8 cellular contexts compared by ENCODE assay signal in genomic region chr1:94416901-94417701, GRCh38. TPM values are rescaled to one million over a fixed set of nuclear protein-coding genes. Genes with fewer than 3 reads are reported as not detected.
DNase-seq lines count a peak whose midpoint lies in the region; ATAC-seq and TF ChIP-seq lines count a peak whose summit lies in the region.

No MANE protein-coding gene starts in this region.

- H3K4me3 Mint-ChIP-seq in Caco-2 (ENCODE audit: unreplicated experiment) = no peak overlapping the region
- no peak overlapping the region for H3K4me3 Mint-ChIP-seq in natural killer cell treated with Interleukin-12 subunit alpha and Interleukin-12 subunit beta and Interleukin-15 and Interleukin-18, amount 100 ng/mL, for 72 hours

- TSS peak; percentile 81 for BruUV-seq in Caco-2 (replicated peaks; lab: Mats Ljungman, UMichigan)

- peak overlapping the region; percentile 45 for H3K4me3 ChIP-seq in Caco-2 (ENCODE audit: low read depth, low read length)
- H3K4me3 ChIP-seq in liver (ENCODE audit: low read depth in 1 of 3, low read length in 3 of 3) = peak overlapping the region; percentile 52 to 79 (median 72)
- peak overlapping the region; percentile 81 to 87 for H3K4me3 ChIP-seq in uterus

- no peak for ATAC-seq in natural killer cell treated with Interleukin-12 subunit alpha and Interleukin-12 subunit beta and Interleukin-15 and Interleukin-18, amount 100 ng/mL, for 72 hours

- DNase-seq in Caco-2 (no peak), NCI-H1105 (lab: John Stamatoyannopoulos, UW) (peak; percentile 15), cerebellum (ENCODE audit: low spot score) (peak; percentile 15), uterus (peak; percentile 19 to 47), GM13976 (ENCODE audit: low spot score) (no peak)
- no peak for DNase-seq in activated CD4-positive, alpha-beta T cell treated with anti-CD3 and anti-CD28 coated beads, Interleukin-2, amount 50 U/mL, for 4 hours
- DNase-seq in natural killer cell treated with Interleukin-12 subunit alpha and Interleukin-12 subunit beta and Interleukin-15 and Interleukin-18, amount 100 ng/mL, for 72 hours (ENCODE audit: low spot score) = no peak

- H3K27ac Mint-ChIP-seq in Caco-2 (ENCODE audit: unreplicated experiment) = no peak overlapping the region
- H3K27ac Mint-ChIP-seq in natural killer cell treated with Interleukin-12 subunit alpha and Interleukin-12 subunit beta and Interleukin-15 and Interleukin-18, amount 100 ng/mL, for 72 hours = no peak overlapping the region

- H3K27me3 Mint-ChIP-seq in Caco-2 (ENCODE audit: insufficient read depth, unreplicated experiment) = no peaks in the 10 kb centered on the region
- peaks cover 11 to 12% of the 10 kb centered on the region in 2 donors for H3K27me3 Mint-ChIP-seq in natural killer cell treated with Interleukin-12 subunit alpha and Interleukin-12 subunit beta and Interleukin-15 and Interleukin-18, amount 100 ng/mL, for 72 hours

- H3K9ac ChIP-seq in liver (ENCODE audit: low read depth in 1 of 2, low read length in 2 of 2) = peak overlapping the region; percentile 88 to 97

- H3K4me1 Mint-ChIP-seq in Caco-2 (ENCODE audit: low read depth, unreplicated experiment) = peaks cover 9% of the 10 kb centered on the region
- peaks cover 15 to 18% of the 10 kb centered on the region in 2 donors for H3K4me1 Mint-ChIP-seq in natural killer cell treated with Interleukin-12 subunit alpha and Interleukin-12 subunit beta and Interleukin-15 and Interleukin-18, amount 100 ng/mL, for 72 hours (ENCODE audit: low read depth in 2 of 2)

- CTCF ChIA-PET in Caco-2 (lab: Charles Lee) = interaction anchor here (0.7 to 1.0 kb wide), 3 partner anchors 46 to 81 kb away, joined by 4 to 7 read pairs (median 5); no protein-coding TSS in a partner anchor

- peaks cover 16% of the 10 kb centered on the region for H3K4me1 ChIP-seq in Caco-2
- peaks cover 2 to 32% (median 22%) of the 10 kb centered on the region in 4 donors for H3K4me1 ChIP-seq in liver (ENCODE audit: control insufficient read depth in 4 of 4, insufficient read depth in 4 of 4, low read length in 3 of 4)
- peaks cover 3 to 5% of the 10 kb centered on the region in 2 donors for H3K4me1 ChIP-seq in uterus

- TF ChIP-seq POLR2A in uterus (IDR thresholded peaks at IDR 0.05) = no peak

- no peaks in the 10 kb centered on the region for H3K27me3 ChIP-seq in Caco-2 (replicated peaks; ENCODE audit: control insufficient read depth, insufficient read depth, low read length)
- no peaks in the 10 kb centered on the region for H3K27me3 ChIP-seq in liver (ENCODE audit: control insufficient read depth in 4 of 4, insufficient read depth in 4 of 4, low read length in 3 of 4)
- H3K27me3 ChIP-seq in uterus = no peaks in the 10 kb centered on the region

- 23% methylated on average over 14 of the region's 14 CpGs for WGBS in liver

- no peaks in the 10 kb centered on the region for H3K9me3 Mint-ChIP-seq in Caco-2 (ENCODE audit: unreplicated experiment)
- H3K9me3 Mint-ChIP-seq in natural killer cell treated with Interleukin-12 subunit alpha and Interleukin-12 subunit beta and Interleukin-15 and Interleukin-18, amount 100 ng/mL, for 72 hours = no peaks in the 10 kb centered on the region

- H3K36me3 ChIP-seq in Caco-2 (ENCODE audit: control insufficient read depth, insufficient read depth, low read length) (no peaks in the 10 kb centered on the region), liver (ENCODE audit: control insufficient read depth in 4 of 4, insufficient read depth in 3 of 4, low read depth in 1 of 4, low read length in 3 of 4) (no peaks in the 10 kb centered on the region), uterus (no peaks in the 10 kb centered on the region)

- in situ Hi-C loops in GM13976 (cut with MboI; ENCODE audit: low sequenced_read_pairs, unreplicated experiment) = no loop called here

- POLR2A ChIA-PET in Caco-2 (lab: Charles Lee) = interaction anchor here (0.6 to 1.0 kb wide), 4 partner anchors 33 to 942 kb away, joined by 3 to 5 read pairs (median 4); no protein-coding TSS in a partner anchor

- peak overlapping the region; percentile 74 to 92 for H3K27ac ChIP-seq in liver (ENCODE audit: low read depth in 1 of 2, low read length in 2 of 2)
- peak overlapping the region; percentile 87 to 92 for H3K27ac ChIP-seq in uterus

- H3K9me3 ChIP-seq in Caco-2 (no peaks in the 10 kb centered on the region), liver (ENCODE audit: control insufficient read depth in 4 of 4, low read length in 3 of 4) (no peaks in the 10 kb centered on the region), uterus (no peaks in the 10 kb centered on the region)

- TF ChIP-seq RAD21 in liver (IDR thresholded peaks at IDR 0.05) = peak in 1 of 2 donors; percentile 36

- no peaks in the 10 kb centered on the region for H3K36me3 Mint-ChIP-seq in Caco-2 (ENCODE audit: insufficient read depth, unreplicated experiment)
- H3K36me3 Mint-ChIP-seq in natural killer cell treated with Interleukin-12 subunit alpha and Interleukin-12 subunit beta and Interleukin-15 and Interleukin-18, amount 100 ng/mL, for 72 hours = no peaks in the 10 kb centered on the region

- intact Hi-C loops in Caco-2 (cut with micrococcal nuclease; ENCODE audit: unreplicated experiment) (no loop called here), uterus (cut with DNase I; ENCODE audit: low total_unique reads) (no loop called here)

- TF ChIP-seq CTCF in Caco-2 (IDR thresholded peaks at IDR 0.05; ENCODE audit: insufficient read depth in 1 of 2, low read depth in 1 of 2, low read length in 1 of 2, severe bottlenecking in 1 of 2, unreplicated experiment in 1 of 2) (no peak), liver (IDR thresholded peaks at IDR 0.05; ENCODE audit: low read depth, low read length, missing input control) (no peak), uterus (IDR thresholded peaks at IDR 0.05) (no peak), GM13976 (IDR thresholded peaks at IDR 0.05; ENCODE audit: borderline replicate concordance, control extremely low read depth, extremely low read depth, insufficient read depth, missing control alignments) (no peak)

TF ChIP-seq in liver, 16 proteins besides CTCF, POLR2A, EP300 and RAD21 (continues in another document):
- TF ChIP-seq FOXA1 (IDR thresholded peaks at IDR 0.05) = no peak
- no peak for TF ChIP-seq YY1 (IDR thresholded peaks at IDR 0.05)
- TF ChIP-seq SP1 (IDR thresholded peaks at IDR 0.05) = no peak
- TF ChIP-seq ATF3 (IDR thresholded peaks at IDR 0.05) = peak; percentile 57
- TF ChIP-seq HNF4A (conservative IDR thresholded peaks at IDR 0.05) = no peak
- TF ChIP-seq JUND (IDR thresholded peaks at IDR 0.05) = peak in 1 of 2 donors; percentile 66
- TF ChIP-seq, protein P1, sequence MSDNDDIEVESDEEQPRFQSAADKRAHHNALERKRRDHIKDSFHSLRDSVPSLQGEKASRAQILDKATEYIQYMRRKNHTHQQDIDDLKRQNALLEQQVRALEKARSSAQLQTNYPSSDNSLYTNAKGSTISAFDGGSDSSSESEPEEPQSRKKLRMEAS (IDR thresholded peaks at IDR 0.05) = no peak
- TF ChIP-seq GABPA (IDR thresholded peaks at IDR 0.05 in 1 of 2, conservative IDR thresholded peaks at IDR 0.05 in 1 of 2) = no peak
- no peak for TF ChIP-seq ZBTB33 (IDR thresholded peaks at IDR 0.05)
- TF ChIP-seq FOXA2 (IDR thresholded peaks at IDR 0.05) = no peak
- peak; percentile 7 for TF ChIP-seq HNF4G (IDR thresholded peaks at IDR 0.05)
- TF ChIP-seq EGR1 (IDR thresholded peaks at IDR 0.05; ENCODE audit: low read depth in 2 of 2) = no peak
- TF ChIP-seq RXRA (IDR thresholded peaks at IDR 0.05) = peak in 1 of 2 donors; percentile 18
- TF ChIP-seq NR2F2 (IDR thresholded peaks at IDR 0.05) = peak; percentile 30

RNA-seq across cellular contexts. Expression of gene ABCD3, which starts 1.1 kb away (rescaled TPM):
- total RNA-seq in Caco-2 (2022) (93.4 and 94.4 TPM in 2 replicates), cerebellum (57.1 TPM), liver (100 to 1,000 TPM in 1 of 2 donors, 10 to 100 TPM in 1; 71.6 to 133 TPM), uterus (10 to 100 TPM; 18.4 to 53.2 (median 30.7) TPM)
- polyA plus RNA-seq in liver = 10 to 100 TPM; 49.2 to 53.4 TPM
- total RNA-seq in natural killer cell treated with Interleukin-12 subunit alpha and Interleukin-12 subunit beta and Interleukin-15 and Interleukin-18, amount 100 ng/mL, for 72 hours = 10 to 100 TPM; 31.0 to 35.3 TPM

Comparison
In these comparisons a context has a peak if more than half of its experiments do, and no peak if none do; other contexts are left out.
1. DNase-seq: peak in NCI-H1105 (single experiment), cerebellum (single experiment) and uterus (2 of 2); none in Caco-2 (0 of 2), GM13976 (single experiment), activated CD4-positive, alpha-beta T cell treated with anti-CD3 and anti-CD28 coated beads, Interleukin-2, amount 50 U/mL, for 4 hours (0 of 2) and natural killer cell treated with Interleukin-12 subunit alpha and Interleukin-12 subunit beta and Interleukin-15 and Interleukin-18, amount 100 ng/mL, for 72 hours (single experiment).
2. Peak in every context shown above with its lines, with median percentiles within 50 percentile points of each other: H3K4me3 ChIP-seq.